Comparison of ENCODE assay signal across 12 cellular contexts in the genomic region with DNA sequence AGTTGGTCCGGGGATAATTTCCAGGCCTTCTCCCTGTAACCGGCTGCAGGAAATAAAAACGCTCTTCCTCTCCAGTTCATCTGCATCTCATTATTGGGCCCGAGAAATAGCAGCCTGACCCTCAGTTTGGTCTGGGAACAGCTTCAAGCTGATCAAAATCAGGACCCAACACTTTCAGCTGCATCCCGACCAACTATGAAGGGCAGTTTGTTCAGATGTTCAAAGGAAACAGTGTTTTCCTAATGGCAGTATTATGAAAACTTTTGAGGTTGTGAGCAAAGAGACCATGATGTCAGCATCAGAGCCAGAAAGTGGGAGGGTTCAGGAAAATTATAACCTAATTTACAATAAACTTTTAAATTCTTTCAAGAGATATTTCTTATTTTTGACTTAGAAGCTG. TPM values are rescaled to one million over a fixed set of nuclear protein-coding genes. Genes with fewer than 3 reads are reported as not detected.
DNase-seq lines count a peak whose midpoint lies in the region; ATAC-seq, FAIRE-seq and TF ChIP-seq lines count a peak whose summit lies in the region.
"Had no signal": no experiment of that assay in that cellular context is flagged by ENCODE, and none has a peak within 500 bp of the region (broad histone marks: within the 10 kb centered on the region; RNA-seq: fewer than 3 reads in every experiment).

No MANE protein-coding gene starts in this region.

- H3K9ac ChIP-seq in K562 (ENCODE audit: insufficient read depth in 1 of 2, low read depth in 2 of 2, low read length in 2 of 2), result no peak overlapping the region

- WGBS in K562 (ENCODE audit: insufficient coverage, low coverage, missing lambda C conversion rate), result 58% methylated on average over 5 of the region's 5 CpGs
- WGBS in mesodermal cell (ENCODE audit: insufficient coverage in 2 of 2), 2 experiments, result 88 to 98% methylated on average over 2 to 5 of the region's 5 CpGs
- WGBS in transverse colon (ENCODE audit: low coverage in 1 of 2), 2 donors, result 63 to 100% methylated on average over 1 to 5 of the region's 5 CpGs

- peaks cover 45% of the 10 kb centered on the region for H4K20me1 ChIP-seq in K562 (replicated peaks; ENCODE audit: control insufficient read depth, insufficient read depth, low read length)

- H3K27me3 ChIP-seq in cardiac muscle cell (no peaks in the 10 kb centered on the region), K562 (ENCODE audit: control insufficient read depth in 2 of 2, insufficient read depth in 2 of 2, low read length in 2 of 2) (no peaks in the 10 kb centered on the region), transverse colon (no peaks in the 10 kb centered on the region)

- peaks cover 91% of the 10 kb centered on the region for H3K79me2 ChIP-seq in K562 (ENCODE audit: control insufficient read depth, insufficient read depth, low read length)

- no peak overlapping the region for H2AFZ ChIP-seq in K562 (ENCODE audit: low read depth, low read length)

- TF ChIP-seq RAD21 in K562 (CRISPR knock-in tag; conservative IDR thresholded peaks at IDR 0.05 in 1 of 2, IDR thresholded peaks at IDR 0.05 in 1 of 2), result no peak

- H3K9me1 ChIP-seq in K562 (ENCODE audit: control insufficient read depth, insufficient read depth, low read length), result peaks cover 15% of the 10 kb centered on the region

- CTCF ChIA-PET in K562 (lab: Yijun Ruan, JAX; ENCODE audit: low intra/inter-chr PET ratio), result no interaction called here

- in situ Hi-C loops in K562 (cut with MboI) (no loop called here), transverse colon (cut with MboI; ENCODE audit: low pct_ligation_motif_present in 1 of 4, low pct_unique_long_range_greater_than_20kb in 1 of 4, low sequenced_read_pairs in 3 of 4) (no loop called here)

- H3K36me3 ChIP-seq in cardiac muscle cell, result no peaks in the 10 kb centered on the region
- H3K36me3 ChIP-seq in K562 (ENCODE audit: control insufficient read depth, insufficient read depth, low read length), result peaks cover 8% of the 10 kb centered on the region; the same call in 1 of the 3 replicates
- peaks cover 8% of the 10 kb centered on the region for H3K36me3 ChIP-seq in mesodermal cell (ENCODE audit: control insufficient read depth, insufficient read depth, low read length)
- no peaks in the 10 kb centered on the region for H3K36me3 ChIP-seq in transverse colon

- no peak overlapping the region for H3K4me2 ChIP-seq in K562 (ENCODE audit: insufficient read depth, low read length)

- POLR2A ChIA-PET in K562 (lab: Yijun Ruan, JAX), result interaction anchor here (0.7 to 2.4 kb wide), 4 partner anchors 8 to 76 kb away, joined by 3 to 13 read pairs (median 5); no protein-coding TSS in a partner anchor

- H3K27ac ChIP-seq in cardiac muscle cell, result peak overlapping the region; percentile 53
- H3K27ac ChIP-seq in K562 (ENCODE audit: extremely low read depth, low read depth, low read length), result no peak overlapping the region
- H3K27ac ChIP-seq in mesodermal cell (ENCODE audit: low read depth, low read length, severe bottlenecking), result peak overlapping the region; percentile 12
- H3K27ac ChIP-seq in transverse colon, result peak overlapping the region; percentile 40 to 67 (median 50)
- H3K27ac ChIP-seq in substantia nigra (ENCODE audit: low read depth, low read length, poor library complexity, severe bottlenecking), result no peak overlapping the region

- H3K4me3 ChIP-seq in cardiac muscle cell, result no peak overlapping the region
- no peak overlapping the region for H3K4me3 ChIP-seq in K562
- H3K4me3 ChIP-seq in mesodermal cell (ENCODE audit: extremely low read depth, insufficient read depth, low read length, poor library complexity, severe bottlenecking), result no peak overlapping the region
- no peak overlapping the region for H3K4me3 ChIP-seq in transverse colon

- H3K9me3 ChIP-seq in cardiac muscle cell (ENCODE audit: low read depth) (no peaks in the 10 kb centered on the region), K562 (replicated peaks; ENCODE audit: control insufficient read depth, insufficient read depth, low read depth, low read length) (no peaks in the 10 kb centered on the region), mesodermal cell (ENCODE audit: control insufficient read depth, low read length) (no peaks in the 10 kb centered on the region), transverse colon (no peaks in the 10 kb centered on the region)

- peaks cover 44% of the 10 kb centered on the region for H3K4me1 ChIP-seq in cardiac muscle cell (ENCODE audit: low read depth)
- H3K4me1 ChIP-seq in K562 (replicated peaks in 1 of 2; ENCODE audit: control insufficient read depth in 2 of 2, insufficient read depth in 2 of 2, low read length in 2 of 2), result peaks cover 22 to 26% of the 10 kb centered on the region in 2 experiments
- peaks cover 22% of the 10 kb centered on the region for H3K4me1 ChIP-seq in mesodermal cell (ENCODE audit: control insufficient read depth, insufficient read depth, low read length, poor library complexity, severe bottlenecking)
- peaks cover 36 to 83% (median 45%) of the 10 kb centered on the region in 4 donors for H3K4me1 ChIP-seq in transverse colon

- FAIRE-seq in K562 (lab: Jason Lieb, UNC), result peak; percentile 42

- intact Hi-C loops in Right ventricle myocardium inferior (cut with DNase I), result no loop called here
- intact Hi-C loops in K562 (cut with micrococcal nuclease), result no loop called here
- intact Hi-C loops in transverse colon (cut with DNase I; ENCODE audit: low total_unique reads), result no loop called here

- BruUV-seq in K562 (replicated peaks; lab: Mats Ljungman, UMichigan), result no TSS peak

- ATAC-seq in Right ventricle myocardium inferior, result no peak
- no peak for ATAC-seq in K562

- DNase-seq in cardiac muscle cell (ENCODE audit: low read depth in 1 of 2, low spot score in 1 of 2), result peak in 1 of 2 donors; percentile 21
- DNase-seq in Right ventricle myocardium inferior (ENCODE audit: missing footprints), result no peak
- no peak for DNase-seq in K562 (ENCODE audit: extremely low read depth in 1 of 4, low spot score in 3 of 4)
- DNase-seq in transverse colon, result no peak
- DNase-seq in NCI-H2227 (lab: John Stamatoyannopoulos, UW; ENCODE audit: unreplicated experiment), result no peak
- DNase-seq in substantia nigra (lab: John Stamatoyannopoulos, UW), result no peak
- DNase-seq in mesenteric fat pad (ENCODE audit: low spot score), result no peak
- DNase-seq: GDM1, KG1, NCI-H2029, T-helper 1 cell had no signal

- TF ChIP-seq CTCF in cardiac muscle cell (IDR thresholded peaks at IDR 0.05; ENCODE audit: low read depth, low read length) (no peak), K562 (IDR thresholded peaks at IDR 0.05 in 2 of 3, conservative IDR thresholded peaks at IDR 0.05 in 1 of 3; ENCODE audit: insufficient read depth in 2 of 3, low read depth in 1 of 3, low read length in 3 of 3) (no peak), transverse colon (IDR thresholded peaks at IDR 0.05) (no peak)

- TF ChIP-seq POLR2A in K562 (conservative IDR thresholded peaks at IDR 0.05) (no peak), transverse colon (IDR thresholded peaks at IDR 0.05) (no peak)

- TF ChIP-seq EP300 in K562 (IDR thresholded peaks at IDR 0.05; ENCODE audit: low read length) (no peak), transverse colon (IDR thresholded peaks at IDR 0.05; ENCODE audit: low read depth) (no peak)

TF ChIP-seq in K562, 482 proteins besides CTCF, POLR2A, EP300 and RAD21 (continues in another document):
- no peak for TF ChIP-seq ZNF134 (CRISPR knock-in tag; conservative IDR thresholded peaks at IDR 0.05)
- TF ChIP-seq, protein P1, sequence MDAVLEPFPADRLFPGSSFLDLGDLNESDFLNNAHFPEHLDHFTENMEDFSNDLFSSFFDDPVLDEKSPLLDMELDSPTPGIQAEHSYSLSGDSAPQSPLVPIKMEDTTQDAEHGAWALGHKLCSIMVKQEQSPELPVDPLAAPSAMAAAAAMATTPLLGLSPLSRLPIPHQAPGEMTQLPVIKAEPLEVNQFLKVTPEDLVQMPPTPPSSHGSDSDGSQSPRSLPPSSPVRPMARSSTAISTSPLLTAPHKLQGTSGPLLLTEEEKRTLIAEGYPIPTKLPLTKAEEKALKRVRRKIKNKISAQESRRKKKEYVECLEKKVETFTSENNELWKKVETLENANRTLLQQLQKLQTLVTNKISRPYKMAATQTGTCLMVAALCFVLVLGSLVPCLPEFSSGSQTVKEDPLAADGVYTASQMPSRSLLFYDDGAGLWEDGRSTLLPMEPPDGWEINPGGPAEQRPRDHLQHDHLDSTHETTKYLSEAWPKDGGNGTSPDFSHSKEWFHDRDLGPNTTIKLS (IDR thresholded peaks at IDR 0.05; ENCODE audit: borderline replicate concordance, low read depth), result no peak

RNA-seq across cellular contexts. Expression of gene STK24, which starts 35.7 kb away (rescaled TPM):
- total RNA-seq in cardiac muscle cell (76.7 and 83.3 TPM in 2 replicates), Right ventricle myocardium inferior (69.6 TPM), K562 (2014; rRNA removed) (26.0 and 29.1 TPM in 2 replicates), K562 (2014; rRNA removed; fragmentation: Illumina TruSeq; extraction: Trizol) (44.1 and 50.8 TPM in 2 replicates), K562 (2015; rRNA removed; fragmentation: Illumina TruSeq; extraction: Trizol) (40.2 and 42.6 TPM in 2 replicates), K562 (2021) (46.8 and 57.6 TPM in 2 replicates), transverse colon (100 to 1,000 TPM in 3 of 4 donors, 10 to 100 TPM in 1; 87.2 to 152 (median 131) TPM), mesenteric fat pad (62.7 TPM)
- polyA plus RNA-seq in cardiac muscle cell (98.0 and 114 TPM in 2 replicates), K562 (2011; rRNA removed) (21.4 and 25.5 TPM in 2 replicates), K562 (2014; fragmentation: Illumina TruSeq; extraction: Trizol) (69.9 and 78.4 TPM in 2 replicates), K562 (2014; fragmentation: Nextera tagmentation; extraction: Ambion mirVana) (1 to 10 TPM; 3.8 to 5.9 TPM), K562 (2014; rRNA removed) (28.2 and 29.6 TPM in 2 replicates)
- total RNA-seq in K562 (2011; cell fraction: chromatin; rRNA removed; ENCODE audit: low replicate concordance), result 26.2 and 51.3 TPM in 2 replicates
- 14.5 and 15.4 TPM in 2 replicates for total RNA-seq in K562 (2011; cell fraction: nucleolus; rRNA removed)
- 25.6 and 40.1 TPM in 2 replicates for total RNA-seq in K562 (2011; cell fraction: nucleoplasm; rRNA removed)
- polyA plus RNA-seq in K562 (2011; cell fraction: cytosol; rRNA removed), result 14.8 and 23.6 TPM in 2 replicates
- 26.9 and 31.8 TPM in 2 replicates for polyA plus RNA-seq in K562 (2011; cell fraction: nucleus; rRNA removed)
- 39.0 and 50.4 TPM in 2 replicates for polyA plus RNA-seq in K562 (2012)
- 19.6 and 23.0 TPM in 2 replicates for polyA minus RNA-seq in K562 (2011; rRNA and poly(A)+ RNA removed)
- polyA minus RNA-seq in K562 (2011; cell fraction: cytosol; rRNA and poly(A)+ RNA removed), result 16.8 and 18.7 TPM in 2 replicates
- polyA minus RNA-seq in K562 (2011; cell fraction: nucleus; rRNA and poly(A)+ RNA removed), result 11.0 and 12.4 TPM in 2 replicates
- polyA plus RNA-seq in mesodermal cell (2013, experiment 1 of 2), result 115 TPM
- 115 TPM for polyA plus RNA-seq in mesodermal cell (2013, experiment 2 of 2)

Comparison
In these comparisons a context has a peak if more than half of its experiments do, and no peak if none do; other contexts are left out.
1. H3K27ac ChIP-seq: peak in cardiac muscle cell (single experiment), mesodermal cell (single experiment) and transverse colon (4 of 4); none in K562 (single experiment) and substantia nigra (single experiment).